18 cellular contexts compared by ENCODE assay signal in the genomic region with DNA sequence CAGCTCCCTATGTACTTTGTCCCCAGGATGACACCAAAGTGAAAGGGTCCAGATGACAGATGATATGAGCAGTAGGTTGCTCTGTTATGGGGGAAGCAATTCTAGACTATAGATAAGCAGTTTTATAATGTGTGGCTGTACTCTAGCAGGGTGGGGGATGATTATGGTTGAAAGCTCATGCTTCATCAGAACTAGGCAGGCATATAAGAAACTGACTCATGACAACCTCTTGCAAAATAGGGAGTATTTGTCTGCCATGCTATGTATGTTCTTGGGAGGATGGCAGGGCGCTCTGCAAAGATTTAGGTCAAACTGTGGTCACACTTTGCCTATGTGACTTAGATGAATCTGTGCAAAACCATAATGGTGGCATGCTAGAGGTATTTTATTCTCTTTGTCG.
DNase-seq lines count a peak whose midpoint lies in the region; ATAC-seq, FAIRE-seq and TF ChIP-seq lines count a peak whose summit lies in the region.
"Had no signal": no experiment of that assay in that cellular context is flagged by ENCODE, and none has a peak within 500 bp of the region (broad histone marks: within the 10 kb centered on the region; RNA-seq: fewer than 3 reads in every experiment).

No MANE protein-coding gene starts in this region.

- no peak overlapping the region for H3K27ac ChIP-seq in Panc1 (ENCODE audit: low read length)
- H3K27ac ChIP-seq: SJSA1 had no signal

- ATAC-seq in activated T-cell treated with anti-CD3 and anti-CD28 coated beads, Interleukin-2, amount 50 U/mL, for 4 hours, result peak; percentile 56 to 65
- ATAC-seq in Panc1 (peak; percentile 41; the same call in 1 of the 2 replicates), GM18861 (IDR thresholded peaks at IDR 0.05; ENCODE audit: unreplicated experiment) (no peak)

- peaks cover under 1% of the 10 kb centered on the region for H3K27me3 Mint-ChIP-seq in activated T-cell treated with anti-CD3 and anti-CD28 coated beads, Interleukin-2, amount 50 U/mL, for 4 hours (ENCODE audit: low read depth)
- H3K27me3 Mint-ChIP-seq in activated T-cell treated with anti-CD3 and anti-CD28 coated beads, Interleukin-2, amount 50 U/mL, for 24 hours, result peaks cover 6% of the 10 kb centered on the region

- H3K4me1 ChIP-seq in Panc1 (ENCODE audit: control insufficient read depth, insufficient read depth, low read length), result peaks cover 3% of the 10 kb centered on the region; the same call in 1 of the 2 replicates
- H3K4me1 ChIP-seq: SJSA1 had no signal

- no peak for DNase-seq in activated T-cell treated with anti-CD3 and anti-CD28 coated beads, Interleukin-2, amount 50 U/mL, for 4 hours
- no peak for DNase-seq in activated T-cell treated with anti-CD3 and anti-CD28 coated beads, Interleukin-2, amount 50 U/mL, for 24 hours
- DNase-seq in Panc1 (ENCODE audit: low read depth, low spot score), result no peak
- DNase-seq in fibroblast of mammary gland (ENCODE audit: low read depth), result peak; percentile 38
- DNase-seq in urothelium cell line (ENCODE audit: low spot score), result no peak
- DNase-seq in NCI-H1436 (lab: John Stamatoyannopoulos, UW), result no peak
- DNase-seq in HuH-7 (ENCODE audit: low spot score), result no peak
- DNase-seq: C1 segment of cervical spinal cord, DMS153, EL, NCI-H1092 treated with DMSO at 0.1 percent for 48 hours, NCI-H2029, NCI-H510A treated with DMSO at 0.1 percent for 48 hours, RPMI8226 had no signal

- H3K4me3 Mint-ChIP-seq in activated T-cell treated with anti-CD3 and anti-CD28 coated beads, Interleukin-2, amount 50 U/mL, for 4 hours, result no peak overlapping the region
- no peak overlapping the region for H3K4me3 Mint-ChIP-seq in activated T-cell treated with anti-CD3 and anti-CD28 coated beads, Interleukin-2, amount 50 U/mL, for 24 hours

- H3K27me3 ChIP-seq in Panc1 (ENCODE audit: control insufficient read depth, insufficient read depth, low read length), result no peaks in the 10 kb centered on the region

- no peaks in the 10 kb centered on the region for H3K9me3 ChIP-seq in Panc1 (ENCODE audit: control insufficient read depth, insufficient read depth, low read depth, low read length)
- H3K9me3 ChIP-seq: HAP-1, SJSA1 had no signal

- FAIRE-seq in urothelium cell line (lab: Jason Lieb, UNC), result peak; percentile 44
- FAIRE-seq: A204.1 had no signal

- POLR2A ChIA-PET in Panc1 (lab: Charles Lee), result interaction anchor here (0.6 kb wide), 2 partner anchors 13 to 74 kb away, joined by 3 to 4 read pairs; no protein-coding TSS in a partner anchor

- in situ Hi-C loops in Panc1 (cut with HindIII; ENCODE audit: low pct_unique_long_range_greater_than_20kb, low sequenced_read_pairs), result no loop called here

- no peaks in the 10 kb centered on the region for H3K36me3 Mint-ChIP-seq in activated T-cell treated with anti-CD3 and anti-CD28 coated beads, Interleukin-2, amount 50 U/mL, for 4 hours (ENCODE audit: insufficient read depth)
- no peaks in the 10 kb centered on the region for H3K36me3 Mint-ChIP-seq in activated T-cell treated with anti-CD3 and anti-CD28 coated beads, Interleukin-2, amount 50 U/mL, for 24 hours (ENCODE audit: low read depth)

- intact Hi-C loops in Panc1 (cut with micrococcal nuclease; ENCODE audit: unreplicated experiment), result no loop called here

- TF ChIP-seq CTCF in Panc1 (IDR thresholded peaks at IDR 0.05), result no peak
- no peak for TF ChIP-seq CTCF in fibroblast of mammary gland (conservative IDR thresholded peaks at IDR 0.05; ENCODE audit: control insufficient read depth, insufficient read depth, low read depth, low read length)

- CTCF ChIA-PET in Panc1 (lab: Charles Lee), result interaction anchor here (1.2 to 1.8 kb wide), 2 partner anchors 12 to 82 kb away, joined by 4 to 7 read pairs; no protein-coding TSS in a partner anchor

- BruUV-seq in Panc1 (replicated peaks; lab: Mats Ljungman, UMichigan), result no TSS peak

- H3K36me3 ChIP-seq in Panc1 (ENCODE audit: control insufficient read depth, insufficient read depth, low read length), result no peaks in the 10 kb centered on the region
- H3K36me3 ChIP-seq: HAP-1, SJSA1 had no signal

- H3K4me1 Mint-ChIP-seq in activated T-cell treated with anti-CD3 and anti-CD28 coated beads, Interleukin-2, amount 50 U/mL, for 4 hours (ENCODE audit: low read depth), result no peaks in the 10 kb centered on the region
- no peaks in the 10 kb centered on the region for H3K4me1 Mint-ChIP-seq in activated T-cell treated with anti-CD3 and anti-CD28 coated beads, Interleukin-2, amount 50 U/mL, for 24 hours (ENCODE audit: low read depth)

- H3K27ac Mint-ChIP-seq in activated T-cell treated with anti-CD3 and anti-CD28 coated beads, Interleukin-2, amount 50 U/mL, for 24 hours, result no peak overlapping the region

- no peak overlapping the region for H3K4me3 ChIP-seq in Panc1 (ENCODE audit: low read depth in 2 of 2, low read length in 2 of 2)
- no peak overlapping the region for H3K4me3 ChIP-seq in fibroblast of mammary gland (ENCODE audit: control insufficient read depth, low read depth, low read length)
- H3K4me3 ChIP-seq: HAP-1, SJSA1 had no signal

- no peaks in the 10 kb centered on the region for H3K9me3 Mint-ChIP-seq in activated T-cell treated with anti-CD3 and anti-CD28 coated beads, Interleukin-2, amount 50 U/mL, for 4 hours
- no peaks in the 10 kb centered on the region for H3K9me3 Mint-ChIP-seq in activated T-cell treated with anti-CD3 and anti-CD28 coated beads, Interleukin-2, amount 50 U/mL, for 24 hours
